ENCODE assay signal across 24 cellular contexts in genomic region chr11:38013157-38013556, GRCh38.
DNase-seq lines count a peak whose midpoint lies in the region; ATAC-seq, FAIRE-seq and TF ChIP-seq lines count a peak whose summit lies in the region.
"Had no signal": no experiment of that assay in that cellular context is flagged by ENCODE, and none has a peak within 500 bp of the region (broad histone marks: within the 10 kb centered on the region; RNA-seq: fewer than 3 reads in every experiment).

No MANE protein-coding gene starts in this region.

- ATAC-seq in HepG2 = no peak
- ATAC-seq in right lobe of liver = no peak
- ATAC-seq in IMR-90 (ENCODE audit: low read depth) = no peak
- no peak for ATAC-seq in gastroesophageal sphincter
- ATAC-seq: GM12878 had no signal

- no peak overlapping the region for H3K4me3 ChIP-seq in HepG2 (replicated peaks in 1 of 3; ENCODE audit: insufficient read depth in 1 of 3, low read depth in 2 of 3, low read length in 3 of 3)
- no peak overlapping the region for H3K4me3 ChIP-seq in right lobe of liver
- H3K4me3 ChIP-seq in IMR-90 (ENCODE audit: insufficient read depth, low read depth, low read length) = no peak overlapping the region
- H3K4me3 ChIP-seq in gastroesophageal sphincter = no peak overlapping the region
- H3K4me3 ChIP-seq: BLaER1, GM12878 had no signal

- H2BK15ac ChIP-seq in IMR-90 (ENCODE audit: low read depth, low read length) = no peak overlapping the region

- H2BK120ac ChIP-seq in IMR-90 (ENCODE audit: low read depth, low read length) = no peak overlapping the region

- no peak overlapping the region for H4K5ac ChIP-seq in IMR-90 (ENCODE audit: low read depth, low read length)

- no peak for TF ChIP-seq EP300 in HepG2 (IDR thresholded peaks at IDR 0.05; ENCODE audit: low read depth in 2 of 2, low read length in 2 of 2)
- no peak for TF ChIP-seq EP300 in HepG2 (CRISPR knock-in tag; IDR thresholded peaks at IDR 0.05; ENCODE audit: borderline replicate concordance)
- TF ChIP-seq EP300 in gastroesophageal sphincter (IDR thresholded peaks at IDR 0.05) = no peak

- H3K23ac ChIP-seq in IMR-90 (ENCODE audit: low read depth, low read length) = no peak overlapping the region

- TF ChIP-seq POLR2A in HepG2 (IDR thresholded peaks at IDR 0.05; ENCODE audit: insufficient read depth in 1 of 2, low read depth in 2 of 2, low read length in 2 of 2) = no peak
- TF ChIP-seq POLR2A in right lobe of liver (IDR thresholded peaks at IDR 0.05) = no peak
- TF ChIP-seq POLR2A in IMR-90 (IDR thresholded peaks at IDR 0.05; ENCODE audit: low read depth, low read length) = no peak
- no peak for TF ChIP-seq POLR2A in gastroesophageal sphincter (IDR thresholded peaks at IDR 0.05)

- H2AFZ ChIP-seq in HepG2 (ENCODE audit: low read length) (no peak overlapping the region), IMR-90 (replicated peaks; ENCODE audit: low read length, poor library complexity) (no peak overlapping the region)

- in situ Hi-C loops in HepG2 (cut with HindIII; ENCODE audit: extremely low pct_ligation_motif_present, low pct_unique_long_range_greater_than_20kb) (no loop called here), IMR-90 (cut with MboI; ENCODE audit: low sequenced_read_pairs) (no loop called here)

- H3K36me3 ChIP-seq in HepG2 (replicated peaks in 1 of 2; ENCODE audit: control insufficient read depth in 1 of 2, insufficient read depth in 2 of 2, low read length in 2 of 2) = no peaks in the 10 kb centered on the region
- no peaks in the 10 kb centered on the region for H3K36me3 ChIP-seq in right lobe of liver
- no peaks in the 10 kb centered on the region for H3K36me3 ChIP-seq in IMR-90 (ENCODE audit: control insufficient read depth, insufficient read depth, low read length)
- H3K36me3 ChIP-seq in gastroesophageal sphincter = no peaks in the 10 kb centered on the region
- H3K36me3 ChIP-seq: BE2C, BLaER1 had no signal

- H4K8ac ChIP-seq in IMR-90 (ENCODE audit: low read depth in 2 of 2, low read length in 2 of 2) = no peak overlapping the region

- H3K4me1 ChIP-seq in HepG2 (ENCODE audit: insufficient read depth, low read length) (no peaks in the 10 kb centered on the region), right lobe of liver (no peaks in the 10 kb centered on the region), IMR-90 (ENCODE audit: control insufficient read depth, insufficient read depth, low read length) (no peaks in the 10 kb centered on the region), gastroesophageal sphincter (no peaks in the 10 kb centered on the region)
- H3K4me1 ChIP-seq: BE2C, BLaER1 had no signal

- H4K20me1 ChIP-seq in HepG2 (ENCODE audit: insufficient read depth, low read length) (no peaks in the 10 kb centered on the region), IMR-90 (ENCODE audit: insufficient read depth, low read length) (no peaks in the 10 kb centered on the region)
- H4K20me1 ChIP-seq: BLaER1 had no signal

- H3K56ac ChIP-seq in IMR-90 (ENCODE audit: extremely low read depth, insufficient read depth, low read length) = no peak overlapping the region

- H2BK20ac ChIP-seq in IMR-90 (ENCODE audit: low read depth, low read length) = no peak overlapping the region

- H3K4me2 ChIP-seq in HepG2 (ENCODE audit: low read depth, low read length) (no peak overlapping the region), IMR-90 (ENCODE audit: low read depth, low read length) (no peak overlapping the region)
- H3K4me2 ChIP-seq: BLaER1 had no signal

- dilution Hi-C loops in IMR-90 (cut with HindIII; ENCODE audit: low sequenced_read_pairs, unreplicated experiment) = no loop called here

- H3K9ac ChIP-seq in HepG2 (ENCODE audit: insufficient read depth, low read depth, low read length) (no peak overlapping the region), IMR-90 (ENCODE audit: low read depth, low read length) (no peak overlapping the region)
- H3K9ac ChIP-seq: BLaER1 had no signal

- no peak overlapping the region for H3K18ac ChIP-seq in IMR-90 (ENCODE audit: low read depth, low read length)

- H3K4ac ChIP-seq in IMR-90 (ENCODE audit: low read depth, low read length) = no peak overlapping the region

- no peak overlapping the region for H4K91ac ChIP-seq in IMR-90 (ENCODE audit: insufficient read depth, low read depth, low read length)

- H2AK5ac ChIP-seq in IMR-90 (ENCODE audit: low read depth, low read length) = no peak overlapping the region

- intact Hi-C loops in HepG2 (cut with micrococcal nuclease; ENCODE audit: unreplicated experiment) (no loop called here), right lobe of liver (cut with DNase I) (no loop called here), IMR-90 (cut with micrococcal nuclease) (no loop called here)

- peaks cover 16% of the 10 kb centered on the region for H3K9me3 ChIP-seq in HepG2 (ENCODE audit: low read length)
- no peaks in the 10 kb centered on the region for H3K9me3 ChIP-seq in right lobe of liver
- no peaks in the 10 kb centered on the region for H3K9me3 ChIP-seq in IMR-90 (ENCODE audit: control insufficient read depth, insufficient read depth, low read length)
- no peaks in the 10 kb centered on the region for H3K9me3 ChIP-seq in gastroesophageal sphincter
- H3K9me3 ChIP-seq: BE2C, BLaER1 had no signal

- H3K27ac ChIP-seq in HepG2 (ENCODE audit: extremely low read length, insufficient read depth, low read length) (no peak overlapping the region), right lobe of liver (no peak overlapping the region), IMR-90 (ENCODE audit: insufficient read depth, low read length) (no peak overlapping the region), gastroesophageal sphincter (no peak overlapping the region)
- H3K27ac ChIP-seq: 22Rv1, BLaER1 had no signal

- no peak for TF ChIP-seq RAD21 in HepG2 (CRISPR knock-in tag; IDR thresholded peaks at IDR 0.05)
- TF ChIP-seq RAD21 in IMR-90 (IDR thresholded peaks at IDR 0.05; ENCODE audit: low read length) = no peak

- no peaks in the 10 kb centered on the region for H3K79me2 ChIP-seq in HepG2 (ENCODE audit: insufficient read depth, low read length)

- BruUV-seq in HepG2 (replicated peaks; lab: Mats Ljungman, UMichigan) (no TSS peak), IMR-90 (replicated peaks; lab: Mats Ljungman, UMichigan) (no TSS peak)

- H3K27me3 ChIP-seq in HepG2 (ENCODE audit: control insufficient read depth in 1 of 2, insufficient read depth in 2 of 2, low read length in 2 of 2) = no peaks in the 10 kb centered on the region
- H3K27me3 ChIP-seq in right lobe of liver = no peaks in the 10 kb centered on the region
- no peaks in the 10 kb centered on the region for H3K27me3 ChIP-seq in IMR-90 (ENCODE audit: control insufficient read depth, insufficient read depth, low read length)
- no peaks in the 10 kb centered on the region for H3K27me3 ChIP-seq in gastroesophageal sphincter
- H3K27me3 ChIP-seq: BE2C, BLaER1 had no signal

- 14% methylated on average over 8 of the region's 8 CpGs for WGBS in HepG2 (ENCODE audit: low lambda C conversion rate)
- WGBS in right lobe of liver (ENCODE audit: insufficient coverage, low coverage, low lambda C conversion rate, missing lambda C conversion rate) = 59% methylated on average over 8 of the region's 8 CpGs
- no CpG with 5 or more reads among the region's 8 CpGs for WGBS in IMR-90 (ENCODE audit: extremely low coverage in 2 of 2, insufficient read length in 1 of 2), 2 experiments
- WGBS in gastroesophageal sphincter (ENCODE audit: low coverage in 1 of 2), 2 donors = 87 to 94% methylated on average over 5 to 8 of the region's 8 CpGs

- H3K14ac ChIP-seq in IMR-90 (replicated peaks; ENCODE audit: low read depth, low read length) = no peak overlapping the region

- CTCF ChIA-PET in HepG2 (lab: Yijun Ruan, JAX; ENCODE audit: low intra/inter-chr PET ratio, low total read pairs) = no interaction called here
- CTCF ChIA-PET in IMR-90 (lab: Yijun Ruan, JAX) = no interaction called here

- no peak for FAIRE-seq in HepG2 (lab: Jason Lieb, UNC)
- FAIRE-seq: GM12878, GM12892, GM18507 had no signal

- H2AK9ac ChIP-seq in IMR-90 (replicated peaks; ENCODE audit: low read depth, low read length, poor library complexity) = no peak overlapping the region

- POLR2A ChIA-PET in HepG2 (lab: Yijun Ruan, JAX) = no interaction called here
- POLR2A ChIA-PET in IMR-90 (lab: Charles Lee; ENCODE audit: unreplicated experiment) = no interaction called here

- DNase-seq in HepG2 (ENCODE audit: low spot score) (no peak), right lobe of liver (no peak), IMR-90 (no peak), ureter (ENCODE audit: low spot score) (no peak)
- DNase-seq: ACHN; BE2C; C1 segment of cervical spinal cord; CD4-positive, alpha-beta memory T cell; CD4-positive, CD25-positive, alpha-beta regulatory T cell; CD8-positive, alpha-beta memory T cell; COR-L47; DMS 273 treated with DMSO at 0.1 percent for 48 hours; DMS153; DMS53; DMS79; DND-41; EL; GDM1 had no signal

- H3K79me1 ChIP-seq in IMR-90 (ENCODE audit: low read depth in 1 of 2, low read length in 2 of 2) = no peaks in the 10 kb centered on the region

- H3K9me1 ChIP-seq in IMR-90 (ENCODE audit: insufficient read depth, low read length) = no peaks in the 10 kb centered on the region

- no peak for TF ChIP-seq CTCF in HepG2 (CRISPR knock-in tag; IDR thresholded peaks at IDR 0.05)
- TF ChIP-seq CTCF in right lobe of liver (IDR thresholded peaks at IDR 0.05) = no peak
- TF ChIP-seq CTCF in IMR-90 (conservative IDR thresholded peaks at IDR 0.05; ENCODE audit: low read depth, low read length) = no peak
- no peak for TF ChIP-seq CTCF in gastroesophageal sphincter (IDR thresholded peaks at IDR 0.05)

- no peak overlapping the region for H2BK5ac ChIP-seq in IMR-90 (ENCODE audit: low read depth, low read length, poor library complexity, severe bottlenecking)

TF ChIP-seq in HepG2, 621 proteins besides CTCF, POLR2A, EP300 and RAD21:
- TF ChIP-seq MAFF (IDR thresholded peaks at IDR 0.05; ENCODE audit: low read depth, low read length) (peak; percentile 82), MAFK (conservative IDR thresholded peaks at IDR 0.05 in 1 of 2, IDR thresholded peaks at IDR 0.05 in 1 of 2; ENCODE audit: low read length in 2 of 2) (peak; percentile 72 to 89), ZNF777 (CRISPR knock-in tag; IDR thresholded peaks at IDR 0.05) (no peak)

TF ChIP-seq in IMR-90, 13 proteins besides CTCF, POLR2A, EP300 and RAD21:
- TF ChIP-seq MAFK (IDR thresholded peaks at IDR 0.05; ENCODE audit: low read depth, low read length) = peak; percentile 76
- TF ChIP-seq, protein P1, sequence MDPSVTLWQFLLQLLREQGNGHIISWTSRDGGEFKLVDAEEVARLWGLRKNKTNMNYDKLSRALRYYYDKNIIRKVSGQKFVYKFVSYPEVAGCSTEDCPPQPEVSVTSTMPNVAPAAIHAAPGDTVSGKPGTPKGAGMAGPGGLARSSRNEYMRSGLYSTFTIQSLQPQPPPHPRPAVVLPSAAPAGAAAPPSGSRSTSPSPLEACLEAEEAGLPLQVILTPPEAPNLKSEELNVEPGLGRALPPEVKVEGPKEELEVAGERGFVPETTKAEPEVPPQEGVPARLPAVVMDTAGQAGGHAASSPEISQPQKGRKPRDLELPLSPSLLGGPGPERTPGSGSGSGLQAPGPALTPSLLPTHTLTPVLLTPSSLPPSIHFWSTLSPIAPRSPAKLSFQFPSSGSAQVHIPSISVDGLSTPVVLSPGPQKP (IDR thresholded peaks at IDR 0.05; ENCODE audit: borderline replicate concordance, low read depth, low read length) = no peak
- no peak for TF ChIP-seq MXI1 (IDR thresholded peaks at IDR 0.05; ENCODE audit: borderline replicate concordance, low read depth, low read length)
- no peak for TF ChIP-seq RFX5 (IDR thresholded peaks at IDR 0.05; ENCODE audit: low read depth, low read length)
- no peak for TF ChIP-seq NFE2L2 (IDR thresholded peaks at IDR 0.05; ENCODE audit: low read depth, low read length)
